ENCODE assay signal across 7 cellular contexts in genomic region chr9:136671254-136671614, GRCh38. TPM values are rescaled to one million over a fixed set of nuclear protein-coding genes. Genes with fewer than 3 reads are reported as not detected.
"Had no signal": no experiment of that assay in that cellular context is flagged by ENCODE, and none has a peak within 500 bp of the region (broad histone marks: within the 10 kb centered on the region; RNA-seq: fewer than 3 reads in every experiment).

No MANE protein-coding gene starts in this region.

- H3K9me3 ChIP-seq: gastroesophageal sphincter, transverse colon had no signal

- ATAC-seq: activated CD4-positive, CD25-positive, alpha-beta regulatory T cell treated with anti-CD3 and anti-CD28 coated beads, Interleukin-2, amount 50 U/mL, for 24 hours; gastroesophageal sphincter had no signal

- H3K27ac ChIP-seq: transverse colon had no signal

- DNase-seq: natural killer cell; stimulated activated naive B cell treated with anti-CD40 and anti-IgM and Interleukin-4, amounts not matched to agents 10 μg/mL and 1 μg/mL and 100 μg/mL, for 72 hours; transverse colon had no signal

- H3K4me3 ChIP-seq: transverse colon had no signal

RNA-seq across cellular contexts. Expression of gene DIPK1B, which starts 41.1 kb away (rescaled TPM):
- total RNA-seq: activated CD8-positive, alpha-beta memory T cell treated with anti-CD3 and anti-CD28 coated beads for 36 hours; bronchial epithelial cell had no signal
